ENCODE assay signal across 21 cellular contexts in genomic region chr9:98220911-98221310, GRCh38. TPM values are rescaled to one million over a fixed set of nuclear protein-coding genes. Genes with fewer than 3 reads are reported as not detected.
DNase-seq lines count a peak whose midpoint lies in the region; ATAC-seq, FAIRE-seq and TF ChIP-seq lines count a peak whose summit lies in the region.
"Had no signal": no experiment of that assay in that cellular context is flagged by ENCODE, and none has a peak within 500 bp of the region (broad histone marks: within the 10 kb centered on the region; RNA-seq: fewer than 3 reads in every experiment).

No MANE protein-coding gene starts in this region.

- TF ChIP-seq POLR2A in IMR-90 (IDR thresholded peaks at IDR 0.05; ENCODE audit: low read depth, low read length) (no peak), sigmoid colon (IDR thresholded peaks at IDR 0.05) (no peak)

- no peak overlapping the region for H3K4me3 Mint-ChIP-seq in GM23338
- no peak overlapping the region for H3K4me3 Mint-ChIP-seq in chondrocyte (ENCODE audit: unreplicated experiment)
- H3K4me3 Mint-ChIP-seq: CD4-positive, alpha-beta T cell; T-cell had no signal

- H2BK20ac ChIP-seq in IMR-90 (ENCODE audit: low read depth, low read length), result peak overlapping the region; percentile 99; the same call in 1 of the 2 replicates

- peaks cover 30% of the 10 kb centered on the region for H3K9me1 ChIP-seq in IMR-90 (ENCODE audit: insufficient read depth, low read length)

- H3K4me1 Mint-ChIP-seq in GM23338 (peaks cover 51% of the 10 kb centered on the region), chondrocyte (ENCODE audit: low read depth) (peaks cover 54% of the 10 kb centered on the region)

- POLR2A ChIA-PET in IMR-90 (lab: Charles Lee; ENCODE audit: unreplicated experiment), result no interaction called here

- H4K8ac ChIP-seq in IMR-90 (ENCODE audit: low read depth in 2 of 2, low read length in 2 of 2), result peak overlapping the region; percentile 97 to 99; a peak in 2 of 4 replicates

- no peak for TF ChIP-seq CTCF in GM23338 (conservative IDR thresholded peaks at IDR 0.05; ENCODE audit: low read depth in 2 of 2)
- no peak for TF ChIP-seq CTCF in IMR-90 (conservative IDR thresholded peaks at IDR 0.05; ENCODE audit: low read depth, low read length)
- no peak for TF ChIP-seq CTCF in chondrocyte (IDR thresholded peaks at IDR 0.05)
- no peak for TF ChIP-seq CTCF in sigmoid colon (IDR thresholded peaks at IDR 0.05)
- no peak for TF ChIP-seq CTCF in D721Med (IDR thresholded peaks at IDR 0.05; ENCODE audit: insufficient read depth, missing control alignments)

- H3K27ac ChIP-seq in GM23338 (ENCODE audit: low read depth) (no peak overlapping the region), IMR-90 (ENCODE audit: insufficient read depth, low read length) (no peak overlapping the region), sigmoid colon (no peak overlapping the region)

- no peak overlapping the region for H3K18ac ChIP-seq in IMR-90 (ENCODE audit: low read depth, low read length)

- no peak for FAIRE-seq in D721Med (lab: Jason Lieb, UNC)
- FAIRE-seq: HepG2 had no signal

- H3K9me3 Mint-ChIP-seq in GM23338, result no peaks in the 10 kb centered on the region
- no peaks in the 10 kb centered on the region for H3K9me3 Mint-ChIP-seq in chondrocyte (ENCODE audit: low read depth)
- H3K9me3 Mint-ChIP-seq: CD4-positive, alpha-beta T cell; T-cell had no signal

- in situ Hi-C loops in IMR-90 (cut with MboI; ENCODE audit: low sequenced_read_pairs), result no loop called here

- H3K36me3 Mint-ChIP-seq in GM23338 (ENCODE audit: low read depth), result peaks cover 27% of the 10 kb centered on the region
- H3K36me3 Mint-ChIP-seq in chondrocyte (ENCODE audit: low read depth), result peaks cover 7% of the 10 kb centered on the region

- peak overlapping the region; percentile 53 for H2AK9ac ChIP-seq in IMR-90 (replicated peaks; ENCODE audit: low read depth, low read length, poor library complexity)

- CTCF ChIA-PET in IMR-90 (lab: Yijun Ruan, JAX), result interaction anchor here (1.1 kb wide), 1 partner anchor 16 kb away, joined by 3 read pairs; no protein-coding TSS in a partner anchor

- no peak overlapping the region for H4K5ac ChIP-seq in IMR-90 (ENCODE audit: low read depth, low read length)

- peak overlapping the region; percentile 94; the same call in 2 of the 3 replicates for H2BK15ac ChIP-seq in IMR-90 (ENCODE audit: low read depth, low read length)

- H3K9me3 ChIP-seq in IMR-90 (ENCODE audit: control insufficient read depth, insufficient read depth, low read length) (no peaks in the 10 kb centered on the region), sigmoid colon (no peaks in the 10 kb centered on the region)

- no TSS peak for BruUV-seq in IMR-90 (replicated peaks; lab: Mats Ljungman, UMichigan)

- no peak for TF ChIP-seq EP300 in sigmoid colon (IDR thresholded peaks at IDR 0.05)

- no peaks in the 10 kb centered on the region for H4K20me1 ChIP-seq in GM23338 (replicated peaks; ENCODE audit: insufficient read depth)
- no peaks in the 10 kb centered on the region for H4K20me1 ChIP-seq in IMR-90 (ENCODE audit: insufficient read depth, low read length)

- no peak overlapping the region for H3K56ac ChIP-seq in IMR-90 (ENCODE audit: extremely low read depth, insufficient read depth, low read length)

- H2BK5ac ChIP-seq in IMR-90 (ENCODE audit: low read depth, low read length, poor library complexity, severe bottlenecking), result peak overlapping the region; percentile 100

- peaks cover 30 to 68% of the 10 kb centered on the region in 2 experiments for H3K79me1 ChIP-seq in IMR-90 (ENCODE audit: low read depth in 1 of 2, low read length in 2 of 2)

- ATAC-seq in GM23338, result no peak; the same call in 1 of the 3 replicates
- no peak for ATAC-seq in IMR-90 (ENCODE audit: low read depth)
- no peak for ATAC-seq in GM18873 (IDR thresholded peaks at IDR 0.05; ENCODE audit: low FRiP score, unreplicated experiment)
- ATAC-seq in HG02885 (IDR thresholded peaks at IDR 0.05; ENCODE audit: poor library complexity, unreplicated experiment), result no peak
- ATAC-seq: HepG2, T-cell had no signal

- intact Hi-C loops in IMR-90 (cut with micrococcal nuclease) (no loop called here), sigmoid colon (cut with DNase I) (no loop called here)

- dilution Hi-C loops in IMR-90 (cut with HindIII; ENCODE audit: low sequenced_read_pairs, unreplicated experiment), result no loop called here

- WGBS in IMR-90 (ENCODE audit: extremely low coverage in 2 of 2, insufficient read length in 1 of 2), 2 experiments, result 91% methylated on average over 6 of the region's 21 CpGs; no CpG with 5 or more reads in 1 of the 2 experiments
- WGBS in sigmoid colon, 2 donors, result 96% methylated on average over 21 of the region's 21 CpGs

- peak; percentile 32 for DNase-seq in GM23338 (ENCODE audit: low spot score)
- no peak for DNase-seq in IMR-90
- no peak for DNase-seq in chondrocyte (ENCODE audit: low spot score)
- DNase-seq in sigmoid colon, result peak; percentile 19
- no peak for DNase-seq in D721Med (ENCODE audit: insufficient read length, low spot score)
- DNase-seq in T-helper 9 cell, result no peak
- DNase-seq: CD4-positive, alpha-beta T cell; DMS153; EL; GM23248; KG1; NCI-H1092 treated with DMSO at 0.1 percent for 48 hours; NCI-H1436 treated with DMSO at 0.1 percent for 48 hours; NCI-H1930; NCI-H226; NCI-H510A treated with DMSO at 0.1 percent for 48 hours; NCI-H748 treated with DMSO at 0.1 percent for 48 hours; T-cell had no signal

- no peak overlapping the region for H3K23ac ChIP-seq in IMR-90 (ENCODE audit: low read depth, low read length)

- peak overlapping the region; percentile 99; the same call in 1 of the 2 replicates for H3K14ac ChIP-seq in IMR-90 (replicated peaks; ENCODE audit: low read depth, low read length)

- TF ChIP-seq RAD21 in IMR-90 (IDR thresholded peaks at IDR 0.05; ENCODE audit: low read length), result no peak

- H2AK5ac ChIP-seq in IMR-90 (ENCODE audit: low read depth, low read length), result peak overlapping the region; percentile 100

- H3K4me1 ChIP-seq in GM23338 (ENCODE audit: insufficient read depth) (peaks cover 31% of the 10 kb centered on the region), IMR-90 (ENCODE audit: control insufficient read depth, insufficient read depth, low read length) (peaks cover 25% of the 10 kb centered on the region), sigmoid colon (no peaks in the 10 kb centered on the region)

- H3K27me3 ChIP-seq in GM23338 (ENCODE audit: insufficient read depth), result no peaks in the 10 kb centered on the region
- no peaks in the 10 kb centered on the region for H3K27me3 ChIP-seq in IMR-90 (ENCODE audit: control insufficient read depth, insufficient read depth, low read length)
- H3K27me3 ChIP-seq in sigmoid colon, result no peaks in the 10 kb centered on the region

- no peak overlapping the region; the same call in 1 of the 2 replicates for H3K27ac Mint-ChIP-seq in GM23338
- peak overlapping the region; percentile 77 for H3K27ac Mint-ChIP-seq in chondrocyte (ENCODE audit: unreplicated experiment)
- H3K27ac Mint-ChIP-seq: CD4-positive, alpha-beta T cell; T-cell had no signal

- H2AFZ ChIP-seq in GM23338 (no peak overlapping the region), IMR-90 (replicated peaks; ENCODE audit: low read length, poor library complexity) (no peak overlapping the region)
- H2AFZ ChIP-seq: GM23248 had no signal

- H2BK120ac ChIP-seq in IMR-90 (ENCODE audit: low read depth, low read length), result peak overlapping the region; percentile 100; the same call in 1 of the 2 replicates

- H3K36me3 ChIP-seq in GM23338 (ENCODE audit: insufficient read depth) (no peaks in the 10 kb centered on the region), IMR-90 (ENCODE audit: control insufficient read depth, insufficient read depth, low read length) (peaks cover 10% of the 10 kb centered on the region), sigmoid colon (peaks cover 0 to 30% (median 10%) of the 10 kb centered on the region in 4 donors)

- peaks cover 10% of the 10 kb centered on the region for H3K27me3 Mint-ChIP-seq in GM23338 (ENCODE audit: insufficient read depth, low read depth, poor library complexity)
- no peaks in the 10 kb centered on the region for H3K27me3 Mint-ChIP-seq in chondrocyte (ENCODE audit: low read depth)
- H3K27me3 Mint-ChIP-seq: CD4-positive, alpha-beta T cell; T-cell had no signal

- H3K79me2 ChIP-seq in GM23338 (replicated peaks; ENCODE audit: insufficient read depth), result no peaks in the 10 kb centered on the region

- H3F3A ChIP-seq in GM23338 (replicated peaks; ENCODE audit: low read depth), result peaks cover 18% of the 10 kb centered on the region

- H3K4me3 ChIP-seq in GM23338 (no peak overlapping the region), IMR-90 (ENCODE audit: insufficient read depth, low read depth, low read length) (no peak overlapping the region), sigmoid colon (no peak overlapping the region)
- H3K4me3 ChIP-seq: GM23248 had no signal

- H3K9me2 ChIP-seq in GM23338 (ENCODE audit: insufficient read depth), result no peaks in the 10 kb centered on the region

- peak overlapping the region; percentile 100 for H4K91ac ChIP-seq in IMR-90 (ENCODE audit: insufficient read depth, low read depth, low read length)

- no peak overlapping the region for H3K9ac ChIP-seq in IMR-90 (ENCODE audit: low read depth, low read length)
- H3K9ac ChIP-seq: GM23248 had no signal

- H3K4ac ChIP-seq in IMR-90 (ENCODE audit: low read depth, low read length), result peak overlapping the region; percentile 100

- H3K4me2 ChIP-seq in GM23338, result no peak overlapping the region
- H3K4me2 ChIP-seq in IMR-90 (ENCODE audit: low read depth, low read length), result no peak overlapping the region

TF ChIP-seq in GM23338, 12 proteins besides CTCF, POLR2A, EP300 and RAD21 (continues in another document):
- TF ChIP-seq CREB1 (CRISPR knock-in tag; IDR thresholded peaks at IDR 0.05; ENCODE audit: low read depth), result no peak

TF ChIP-seq in IMR-90, 13 proteins besides CTCF, POLR2A, EP300 and RAD21 (continues in another document):
- no peak for TF ChIP-seq RCOR1 (IDR thresholded peaks at IDR 0.05; ENCODE audit: insufficient replicate concordance, low read length)

RNA-seq across cellular contexts. Expression of gene CORO2A, which starts 28.5 kb away (rescaled TPM):
- 26.9 and 27.6 TPM in 2 replicates for total RNA-seq in GM23338 (2014; rRNA removed; shearing (Covaris generic))
- polyA plus RNA-seq in GM23338 (2016; fragmentation: Nextera tagmentation; extraction: Ambion mirVana) (12.9 TPM in 2 replicates), IMR-90 (2012; rRNA removed) (1.9 and 2.2 TPM in 2 replicates), sigmoid colon (10 to 100 TPM; 16.8 to 39.6 (median 33.3) TPM)
- total RNA-seq in IMR-90 (2012; rRNA removed) (1.9 and 2.2 TPM in 2 replicates), chondrocyte (10.1 to 17.4 TPM (median 10.2 TPM) in 3 replicates), sigmoid colon (1 to 10 TPM; 1.2 to 1.8 (median 1.4) TPM)
- polyA plus RNA-seq in IMR-90 (2012; cell fraction: cytosol; rRNA removed), result 1.4 and 1.5 TPM in 2 replicates
- 1.2 and 1.6 TPM in 2 replicates for polyA plus RNA-seq in IMR-90 (2012; cell fraction: nucleus; rRNA removed; ENCODE audit: low replicate concordance)

RNA-seq across cellular contexts. Expression of gene TBC1D2, which starts 34.5 kb away (rescaled TPM):
- total RNA-seq in GM23338 (2014; rRNA removed; shearing (Covaris generic)), result 6.8 and 7.7 TPM in 2 replicates
- 3.0 and 3.7 TPM in 2 replicates for polyA plus RNA-seq in GM23338 (2016; fragmentation: Nextera tagmentation; extraction: Ambion mirVana)
- total RNA-seq in IMR-90 (2012; rRNA removed), result 35.6 and 36.9 TPM in 2 replicates
- polyA plus RNA-seq in IMR-90 (2012; rRNA removed), result 62.7 and 75.3 TPM in 2 replicates
- polyA plus RNA-seq in IMR-90 (2012; cell fraction: cytosol; rRNA removed), result 64.9 and 68.1 TPM in 2 replicates
- polyA plus RNA-seq in IMR-90 (2012; cell fraction: nucleus; rRNA removed; ENCODE audit: low replicate concordance), result 82.5 and 192 TPM in 2 replicates
- 24.3 to 30.8 TPM (median 24.5 TPM) in 3 replicates for total RNA-seq in chondrocyte
- total RNA-seq in sigmoid colon, result 10 to 100 TPM in 1 of 4 donors, 1 to 10 TPM in 3; 4.8 to 13.8 (median 5.3) TPM
- 10 to 100 TPM; 13.3 to 23.8 (median 15.0) TPM for polyA plus RNA-seq in sigmoid colon

Comparison
In these comparisons a context has a peak if more than half of its experiments do, and no peak if none do; other contexts are left out.
1. DNase-seq: peak in GM23338 (single experiment) and sigmoid colon (single experiment); none in IMR-90 (single experiment), chondrocyte (single experiment), D721Med (single experiment) and T-helper 9 cell (single experiment).